1 cellular context compared by ENCODE assay signal in genomic region chr17:16928406-16929280, GRCh38.
TF ChIP-seq lines count a peak whose summit lies in the region.

No MANE protein-coding gene starts in this region.

TF ChIP-seq in HepG2, 621 proteins besides CTCF, POLR2A, EP300 and RAD21:
- TF ChIP-seq ZNF484 (CRISPR knock-in tag; IDR thresholded peaks at IDR 0.05; ENCODE audit: borderline replicate concordance, low read depth): no peak
- no peak for TF ChIP-seq HMG20B (CRISPR knock-in tag; conservative IDR thresholded peaks at IDR 0.05)
- no peak for TF ChIP-seq HNF4G (IDR thresholded peaks at IDR 0.05; ENCODE audit: borderline replicate concordance, low read depth, low read length)
- no peak for TF ChIP-seq HNF4G (CRISPR knock-in tag; IDR thresholded peaks at IDR 0.05; ENCODE audit: borderline replicate concordance, low read depth)
- TF ChIP-seq USF2 (IDR thresholded peaks at IDR 0.05; ENCODE audit: low read depth, low read length): no peak
- TF ChIP-seq USF2 (CRISPR knock-in tag; IDR thresholded peaks at IDR 0.05; ENCODE audit: borderline replicate concordance): no peak
- TF ChIP-seq, protein P1, sequence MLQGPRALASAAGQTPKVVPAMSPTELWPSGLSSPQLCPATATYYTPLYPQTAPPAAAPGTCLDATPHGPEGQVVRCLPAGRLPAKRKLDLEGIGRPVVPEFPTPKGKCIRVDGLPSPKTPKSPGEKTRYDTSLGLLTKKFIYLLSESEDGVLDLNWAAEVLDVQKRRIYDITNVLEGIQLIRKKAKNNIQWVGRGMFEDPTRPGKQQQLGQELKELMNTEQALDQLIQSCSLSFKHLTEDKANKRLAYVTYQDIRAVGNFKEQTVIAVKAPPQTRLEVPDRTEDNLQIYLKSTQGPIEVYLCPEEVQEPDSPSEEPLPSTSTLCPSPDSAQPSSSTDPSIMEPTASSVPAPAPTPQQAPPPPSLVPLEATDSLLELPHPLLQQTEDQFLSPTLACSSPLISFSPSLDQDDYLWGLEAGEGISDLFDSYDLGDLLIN (CRISPR knock-in tag; IDR thresholded peaks at IDR 0.05; ENCODE audit: borderline replicate concordance): no peak
- no peak for TF ChIP-seq ZSCAN5A (CRISPR knock-in tag; IDR thresholded peaks at IDR 0.05; ENCODE audit: borderline replicate concordance)
- TF ChIP-seq TIGD3 (CRISPR knock-in tag; IDR thresholded peaks at IDR 0.05; ENCODE audit: borderline replicate concordance): no peak
- TF ChIP-seq SP140L (CRISPR knock-in tag; IDR thresholded peaks at IDR 0.05; ENCODE audit: borderline replicate concordance): no peak
- no peak for TF ChIP-seq SETDB1 (CRISPR knock-in tag; IDR thresholded peaks at IDR 0.05; ENCODE audit: borderline replicate concordance)
- no peak for TF ChIP-seq ZNF230 (CRISPR knock-in tag; IDR thresholded peaks at IDR 0.05)
- no peak for TF ChIP-seq ZFP37 (CRISPR knock-in tag; IDR thresholded peaks at IDR 0.05; ENCODE audit: borderline replicate concordance)
- TF ChIP-seq PHB2 (IDR thresholded peaks at IDR 0.05; ENCODE audit: partially characterized antibody): no peak
- TF ChIP-seq MAZ (IDR thresholded peaks at IDR 0.05; ENCODE audit: borderline replicate concordance, low read depth, low read length): no peak
- TF ChIP-seq MAZ (CRISPR knock-in tag; IDR thresholded peaks at IDR 0.05; ENCODE audit: low read depth): no peak
- no peak for TF ChIP-seq MEIS2 (CRISPR knock-in tag; IDR thresholded peaks at IDR 0.05)
- TF ChIP-seq HIC2 (CRISPR knock-in tag; IDR thresholded peaks at IDR 0.05; ENCODE audit: low read depth): no peak
- no peak for TF ChIP-seq ZNF558 (CRISPR knock-in tag; IDR thresholded peaks at IDR 0.05; ENCODE audit: borderline replicate concordance)
- TF ChIP-seq, protein P2, sequence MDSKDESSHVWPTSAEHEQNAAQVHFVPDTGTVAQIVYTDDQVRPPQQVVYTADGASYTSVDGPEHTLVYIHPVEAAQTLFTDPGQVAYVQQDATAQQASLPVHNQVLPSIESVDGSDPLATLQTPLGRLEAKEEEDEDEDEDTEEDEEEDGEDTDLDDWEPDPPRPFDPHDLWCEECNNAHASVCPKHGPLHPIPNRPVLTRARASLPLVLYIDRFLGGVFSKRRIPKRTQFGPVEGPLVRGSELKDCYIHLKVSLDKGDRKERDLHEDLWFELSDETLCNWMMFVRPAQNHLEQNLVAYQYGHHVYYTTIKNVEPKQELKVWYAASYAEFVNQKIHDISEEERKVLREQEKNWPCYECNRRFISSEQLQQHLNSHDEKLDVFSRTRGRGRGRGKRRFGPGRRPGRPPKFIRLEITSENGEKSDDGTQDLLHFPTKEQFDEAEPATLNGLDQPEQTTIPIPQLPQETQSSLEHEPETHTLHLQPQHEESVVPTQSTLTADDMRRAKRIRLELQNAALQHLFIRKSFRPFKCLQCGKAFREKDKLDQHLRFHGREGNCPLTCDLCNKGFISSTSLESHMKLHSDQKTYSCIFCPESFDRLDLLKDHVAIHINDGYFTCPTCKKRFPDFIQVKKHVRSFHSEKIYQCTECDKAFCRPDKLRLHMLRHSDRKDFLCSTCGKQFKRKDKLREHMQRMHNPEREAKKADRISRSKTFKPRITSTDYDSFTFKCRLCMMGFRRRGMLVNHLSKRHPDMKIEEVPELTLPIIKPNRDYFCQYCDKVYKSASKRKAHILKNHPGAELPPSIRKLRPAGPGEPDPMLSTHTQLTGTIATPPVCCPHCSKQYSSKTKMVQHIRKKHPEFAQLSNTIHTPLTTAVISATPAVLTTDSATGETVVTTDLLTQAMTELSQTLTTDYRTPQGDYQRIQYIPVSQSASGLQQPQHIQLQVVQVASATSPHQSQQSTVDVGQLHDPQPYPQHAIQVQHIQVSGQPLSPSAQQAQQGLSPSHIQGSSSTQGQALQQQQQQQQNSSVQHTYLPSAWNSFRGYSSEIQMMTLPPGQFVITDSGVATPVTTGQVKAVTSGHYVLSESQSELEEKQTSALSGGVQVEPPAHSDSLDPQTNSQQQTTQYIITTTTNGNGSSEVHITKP (CRISPR knock-in tag; IDR thresholded peaks at IDR 0.05; ENCODE audit: low read depth): no peak
- no peak for TF ChIP-seq NAIF1 (CRISPR knock-in tag; IDR thresholded peaks at IDR 0.05; ENCODE audit: borderline replicate concordance)
